1 cellular context compared by ENCODE assay signal in genomic region chr6:127515794-127516675, GRCh38.
TF ChIP-seq lines count a peak whose summit lies in the region.

No MANE protein-coding gene starts in this region.

TF ChIP-seq in HepG2, 621 proteins besides CTCF, POLR2A, EP300 and RAD21 (continued from another document and continues in another):
- no peak for TF ChIP-seq NFAT5 (CRISPR knock-in tag; IDR thresholded peaks at IDR 0.05)
- TF ChIP-seq ATF4 (CRISPR knock-in tag; IDR thresholded peaks at IDR 0.05) = 0 out of 4 replicates have a peak, but pooled peaks of 1 of the 2 experiments have one; percentile 30
- no peak for TF ChIP-seq KDM6A (CRISPR knock-in tag; IDR thresholded peaks at IDR 0.05; ENCODE audit: low read depth)
- no peak for TF ChIP-seq RBAK (CRISPR knock-in tag; IDR thresholded peaks at IDR 0.05)
- no peak for TF ChIP-seq ZNF746 (CRISPR knock-in tag; IDR thresholded peaks at IDR 0.05)
- no peak for TF ChIP-seq ZNF569 (CRISPR knock-in tag; IDR thresholded peaks at IDR 0.05; ENCODE audit: borderline replicate concordance)
- no peak for TF ChIP-seq RFX5 (IDR thresholded peaks at IDR 0.05; ENCODE audit: low read depth, low read length)
- no peak for TF ChIP-seq PCBP2 (optimal IDR thresholded peaks at IDR 0.05; ENCODE audit: low read depth, low read length, poor library complexity, severe bottlenecking)
- TF ChIP-seq ZNF564 (CRISPR knock-in tag; IDR thresholded peaks at IDR 0.05) = peak; percentile 61; the same call in 1 of the 2 replicates
- TF ChIP-seq DMAP1 (CRISPR knock-in tag; IDR thresholded peaks at IDR 0.05) = no peak
- no peak for TF ChIP-seq FLYWCH1 (CRISPR knock-in tag; IDR thresholded peaks at IDR 0.05)
- TF ChIP-seq ZBTB46 (CRISPR knock-in tag; IDR thresholded peaks at IDR 0.05; ENCODE audit: borderline replicate concordance) = no peak
- TF ChIP-seq MYNN (CRISPR knock-in tag; IDR thresholded peaks at IDR 0.05; ENCODE audit: low read depth) = no peak
- peak; percentile 79 for TF ChIP-seq MEIS2 (CRISPR knock-in tag; IDR thresholded peaks at IDR 0.05)
- TF ChIP-seq HOXA5 (CRISPR knock-in tag; IDR thresholded peaks at IDR 0.05) = peak; percentile 94
- peak; percentile 86 for TF ChIP-seq SALL1 (CRISPR knock-in tag; IDR thresholded peaks at IDR 0.05)
- no peak for TF ChIP-seq TBX3 (IDR thresholded peaks at IDR 0.05; ENCODE audit: borderline replicate concordance)
- no peak for TF ChIP-seq ZNF513 (CRISPR knock-in tag; conservative IDR thresholded peaks at IDR 0.05)
- TF ChIP-seq ZNF382 (CRISPR knock-in tag; IDR thresholded peaks at IDR 0.05; ENCODE audit: borderline replicate concordance) = no peak
- TF ChIP-seq ZNF607 (CRISPR knock-in tag; IDR thresholded peaks at IDR 0.05; ENCODE audit: borderline replicate concordance) = peak; percentile 88
- TF ChIP-seq ZNF512B (CRISPR knock-in tag; IDR thresholded peaks at IDR 0.05; ENCODE audit: borderline replicate concordance) = no peak
- no peak for TF ChIP-seq ZNF34 (CRISPR knock-in tag; IDR thresholded peaks at IDR 0.05; ENCODE audit: borderline replicate concordance)
- TF ChIP-seq ZNF256 (CRISPR knock-in tag; conservative IDR thresholded peaks at IDR 0.05) = no peak
- TF ChIP-seq CSRNP2 (CRISPR knock-in tag; conservative IDR thresholded peaks at IDR 0.05; ENCODE audit: low read depth) = no peak
- no peak for TF ChIP-seq CEBPG (CRISPR knock-in tag; IDR thresholded peaks at IDR 0.05)
- no peak for TF ChIP-seq TFDP2 (CRISPR knock-in tag; IDR thresholded peaks at IDR 0.05)
- no peak for TF ChIP-seq RBFOX2 (IDR thresholded peaks at IDR 0.05; ENCODE audit: low read depth, low read length)
- peak; percentile 74; the same call in 1 of the 2 replicates for TF ChIP-seq ZMYM4 (CRISPR knock-in tag; IDR thresholded peaks at IDR 0.05)
- no peak; the same call in 1 of the 2 replicates for TF ChIP-seq POGK (CRISPR knock-in tag; conservative IDR thresholded peaks at IDR 0.05)
- no peak for TF ChIP-seq ZNF10 (CRISPR knock-in tag; IDR thresholded peaks at IDR 0.05; ENCODE audit: borderline replicate concordance, low read depth)
- TF ChIP-seq ZSCAN5A (CRISPR knock-in tag; IDR thresholded peaks at IDR 0.05; ENCODE audit: borderline replicate concordance) = no peak
- TF ChIP-seq TFAP4 (IDR thresholded peaks at IDR 0.05; ENCODE audit: borderline replicate concordance, low read depth) = no peak
- TF ChIP-seq ZNF451 (CRISPR knock-in tag; IDR thresholded peaks at IDR 0.05) = no peak
- no peak for TF ChIP-seq CENPX (CRISPR knock-in tag; IDR thresholded peaks at IDR 0.05)
- no peak for TF ChIP-seq TGIF2 (CRISPR knock-in tag; IDR thresholded peaks at IDR 0.05)
- no peak for TF ChIP-seq SETDB1 (CRISPR knock-in tag; IDR thresholded peaks at IDR 0.05; ENCODE audit: borderline replicate concordance)
- no peak; the same call in 1 of the 2 replicates for TF ChIP-seq ZNF790 (CRISPR knock-in tag; IDR thresholded peaks at IDR 0.05; ENCODE audit: borderline replicate concordance)
- TF ChIP-seq TIGD3 (CRISPR knock-in tag; IDR thresholded peaks at IDR 0.05; ENCODE audit: borderline replicate concordance) = no peak
- peak; percentile 23; the same call in 1 of the 2 replicates for TF ChIP-seq IRF2 (CRISPR knock-in tag; IDR thresholded peaks at IDR 0.05)
- no peak for TF ChIP-seq ZFY (CRISPR knock-in tag; IDR thresholded peaks at IDR 0.05)
- TF ChIP-seq RELA (CRISPR knock-in tag; IDR thresholded peaks at IDR 0.05) = no peak
